Comparison of ENCODE assay signal across 1 cellular context in genomic region chr11:67429722-67430121, GRCh38.
TF ChIP-seq lines count a peak whose summit lies in the region.

No MANE protein-coding gene starts in this region.

TF ChIP-seq in endothelial cell of umbilical vein, 7 proteins besides CTCF, POLR2A, EP300 and RAD21:
- TF ChIP-seq JUN (IDR thresholded peaks at IDR 0.05; ENCODE audit: borderline replicate concordance, insufficient read depth, insufficient read length, low read depth) = no peak
- no peak for TF ChIP-seq GATA2 (IDR thresholded peaks at IDR 0.05; ENCODE audit: insufficient read depth, insufficient read length, low read depth, low read length)
- no peak for TF ChIP-seq FOS (IDR thresholded peaks at IDR 0.05; ENCODE audit: borderline replicate concordance, insufficient read depth, low read length)
- no peak for TF ChIP-seq MAX (IDR thresholded peaks at IDR 0.05; ENCODE audit: insufficient read depth, insufficient read length)
- TF ChIP-seq POLR2AphosphoS5 (IDR thresholded peaks at IDR 0.05; ENCODE audit: insufficient read depth, low read depth, low read length) = no peak
- TF ChIP-seq EZH2 (IDR thresholded peaks at IDR 0.05; ENCODE audit: borderline replicate concordance, low read depth, low read length, severe bottlenecking) = no peak
- no peak for TF ChIP-seq MYC (IDR thresholded peaks at IDR 0.05; ENCODE audit: low read depth, low read length)
